Comparison of ENCODE assay signal across 19 cellular contexts in genomic region chrX:82816572-82816971, GRCh38.
A peak's percentile ranks its signal among the peaks of the same experiment; 100 is the strongest.
DNase-seq lines count a peak whose midpoint lies in the region; ATAC-seq and TF ChIP-seq lines count a peak whose summit lies in the region.
"Had no signal": no experiment of that assay in that cellular context is flagged by ENCODE, and none has a peak within 500 bp of the region (broad histone marks: within the 10 kb centered on the region; RNA-seq: fewer than 3 reads in every experiment).

No MANE protein-coding gene starts in this region.

- TF ChIP-seq CTCF in nephron progenitor cell (IDR thresholded peaks at IDR 0.05) (no peak), Peyer's patch (IDR thresholded peaks at IDR 0.05) (no peak)

- H3K27me3 Mint-ChIP-seq in nephron progenitor cell (ENCODE audit: low read depth, poor library complexity), result no peaks in the 10 kb centered on the region

- H3K4me1 Mint-ChIP-seq in nephron progenitor cell, result no peaks in the 10 kb centered on the region
- H3K4me1 Mint-ChIP-seq: CD14-positive monocyte, GM23338 had no signal

- no peak overlapping the region for H3K27ac ChIP-seq in Peyer's patch
- H3K27ac ChIP-seq: HL-60 had no signal

- H3K9me3 ChIP-seq in Peyer's patch, result no peaks in the 10 kb centered on the region

- in situ Hi-C loops in ACHN (cut with HindIII; ENCODE audit: low pct_ligation_motif_present, low pct_unique_long_range_greater_than_20kb, low sequenced_read_pairs), result no loop called here

- no peak overlapping the region for H3K4me3 Mint-ChIP-seq in nephron progenitor cell
- H3K4me3 Mint-ChIP-seq: CD14-positive monocyte, GM23338, HFFc6 had no signal

- no peaks in the 10 kb centered on the region for H3K4me1 ChIP-seq in Peyer's patch

- no peak for TF ChIP-seq POLR2A in Peyer's patch (IDR thresholded peaks at IDR 0.05)

- no peak overlapping the region for H3K4me3 ChIP-seq in Peyer's patch
- H3K4me3 ChIP-seq: GM23338 had no signal

- no peak overlapping the region for H3K27ac Mint-ChIP-seq in nephron progenitor cell
- H3K27ac Mint-ChIP-seq: CD14-positive monocyte, GM23338, HFFc6 had no signal

- H3K36me3 Mint-ChIP-seq in nephron progenitor cell (ENCODE audit: low read depth), result no peaks in the 10 kb centered on the region
- H3K36me3 Mint-ChIP-seq: CD14-positive monocyte had no signal

- no peaks in the 10 kb centered on the region for H3K36me3 ChIP-seq in Peyer's patch

- peaks cover 35% of the 10 kb centered on the region for H3K9me3 Mint-ChIP-seq in nephron progenitor cell

- ATAC-seq in GM18502 (IDR thresholded peaks at IDR 0.05; ENCODE audit: poor library complexity, unreplicated experiment), result no peak
- ATAC-seq: GM23338 had no signal

- DNase-seq in A172 (ENCODE audit: low spot score) (peak; percentile 2), LHCN-M2 (ENCODE audit: low read depth) (peak; percentile 58), SW480 (ENCODE audit: low spot score) (peak; percentile 3), iris pigment epithelial cell (ENCODE audit: low read depth) (peak; percentile 52), ACHN (no peak), nephron progenitor cell (no peak), Peyer's patch (no peak)
- DNase-seq: 8988T, DND-41, GDM1, HFFc6, KG1, NCI-H1930, NCI-H2171 treated with DMSO at 0.1 percent for 48 hours, NCI-H82 had no signal

- H3K27me3 ChIP-seq in Peyer's patch, result no peaks in the 10 kb centered on the region

Comparison
In these comparisons a context has a peak if more than half of its experiments do, and no peak if none do; other contexts are left out.
1. DNase-seq: peak in A172 (single experiment), LHCN-M2 (single experiment), SW480 (single experiment) and iris pigment epithelial cell (single experiment); none in ACHN (single experiment), nephron progenitor cell (single experiment) and Peyer's patch (0 of 3).